ENCODE assay signal across 9 cellular contexts in the genomic region with DNA sequence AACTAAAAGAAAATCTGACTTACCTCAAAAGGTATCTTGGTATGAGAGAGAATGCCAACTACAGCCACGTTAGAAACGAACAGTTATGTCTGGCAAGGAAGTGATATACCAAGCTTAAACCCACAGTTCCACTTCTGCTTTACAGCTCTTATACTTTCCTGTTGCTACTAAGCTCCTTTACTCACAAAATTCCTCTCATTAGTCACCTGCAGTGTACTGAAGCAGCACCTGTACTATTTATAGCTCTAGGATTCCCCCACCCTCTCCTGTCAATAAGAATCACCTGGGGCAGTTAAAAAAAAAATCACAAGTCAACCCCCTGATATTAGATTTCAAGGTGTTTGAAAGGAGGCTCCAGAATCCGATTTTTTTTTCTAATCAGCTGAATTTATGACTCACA. TPM values are rescaled to one million over a fixed set of nuclear protein-coding genes. Genes with fewer than 3 reads are reported as not detected.
A peak's percentile ranks its signal among the peaks of the same experiment; 100 is the strongest.
DNase-seq lines count a peak whose midpoint lies in the region; ATAC-seq and TF ChIP-seq lines count a peak whose summit lies in the region.
"Had no signal": no experiment of that assay in that cellular context is flagged by ENCODE, and none has a peak within 500 bp of the region (broad histone marks: within the 10 kb centered on the region; RNA-seq: fewer than 3 reads in every experiment).

No MANE protein-coding gene starts in this region.

- H3K27me3 ChIP-seq in mononuclear cell (ENCODE audit: insufficient read depth, low read length) = peaks cover 40% of the 10 kb centered on the region
- peaks cover 0 to 55% (median 20%) of the 10 kb centered on the region in 9 donors for H3K27me3 ChIP-seq in heart left ventricle
- H3K27me3 ChIP-seq in ascending aorta = no peaks in the 10 kb centered on the region

- TF ChIP-seq POLR2A in heart left ventricle (IDR thresholded peaks at IDR 0.05) = no peak

- TF ChIP-seq CTCF in heart left ventricle (IDR thresholded peaks at IDR 0.05) (no peak), ascending aorta (IDR thresholded peaks at IDR 0.05) (no peak)

- H3K36me3 ChIP-seq in heart left ventricle = no peaks in the 10 kb centered on the region
- no peaks in the 10 kb centered on the region for H3K36me3 ChIP-seq in ascending aorta

- H3K27ac ChIP-seq in heart left ventricle (no peak overlapping the region), ascending aorta (no peak overlapping the region)

- DNase-seq in NOMO-1 (lab: John Stamatoyannopoulos, UW; ENCODE audit: unreplicated experiment in 2 of 2) = peak; percentile 64 to 89
- no peak for DNase-seq in heart left ventricle
- no peak for DNase-seq in activated gamma-delta T cell treated with Interleukin-2 at 50 U/mL for 16 hours
- no peak for DNase-seq in ascending aorta (ENCODE audit: low spot score in 2 of 2)
- no peak for DNase-seq in HuH-7.5 (ENCODE audit: low spot score)

- H3K4me3 ChIP-seq in mononuclear cell (ENCODE audit: low read length) (peak overlapping the region; percentile 1), heart left ventricle (peak overlapping the region in 1 of 12 donors; percentile 6), ascending aorta (no peak overlapping the region)
- H3K4me3 ChIP-seq: K562 had no signal

- ATAC-seq in GM18511 (IDR thresholded peaks at IDR 0.05; ENCODE audit: unreplicated experiment) (peak; percentile 81), HG02642 (IDR thresholded peaks at IDR 0.05; ENCODE audit: poor library complexity, unreplicated experiment) (peak; percentile 48), heart left ventricle (no peak)
- ATAC-seq: K562 had no signal

- H3K4me1 ChIP-seq in mononuclear cell (ENCODE audit: insufficient read depth, low read length) = peaks cover 31% of the 10 kb centered on the region
- H3K4me1 ChIP-seq in heart left ventricle = peaks cover 0 to 23% (median 8%) of the 10 kb centered on the region in 12 donors
- peaks cover 4 to 10% of the 10 kb centered on the region in 2 donors for H3K4me1 ChIP-seq in ascending aorta

- intact Hi-C loops in heart left ventricle (cut with DNase I) = loop anchor here in 1 of 10 donors (10.0 kb wide), 1 partner anchor 808 kb away; no protein-coding TSS in a partner anchor
- intact Hi-C loops in ascending aorta (cut with DNase I) = no loop called here

- 6 to 16% (median 14%) methylated on average over 3 of the region's 3 CpGs for WGBS in heart left ventricle, 4 donors

- H3K9me3 ChIP-seq in mononuclear cell (ENCODE audit: low read depth, low read length) (no peaks in the 10 kb centered on the region), heart left ventricle (no peaks in the 10 kb centered on the region), ascending aorta (no peaks in the 10 kb centered on the region)

RNA-seq across cellular contexts. Expression of a gene that starts 2.9 kb away (rescaled TPM):
- total RNA-seq in mononuclear cell (not detected), heart left ventricle (under 1 TPM in 4 of 9 donors, not detected in 5; 0.15 to 0.38 (median 0.32) TPM), ascending aorta (not detected)
- polyA plus RNA-seq in heart left ventricle = under 1 TPM in 1 of 2 donors, not detected in 1; 0.03 TPM
- total RNA-seq: K562 had no signal
- polyA plus RNA-seq: K562 had no signal

RNA-seq across cellular contexts. Expression of a gene that starts 44.7 kb away (rescaled TPM):
- total RNA-seq in mononuclear cell (0.84 TPM), heart left ventricle (1 to 10 TPM in 1 of 9 donors, not detected in 8; 1.1 TPM), ascending aorta (not detected)
- polyA plus RNA-seq in heart left ventricle = not detected

Comparison
In these comparisons a context has a peak if more than half of its experiments do, and no peak if none do; other contexts are left out.
1. ATAC-seq: peak in GM18511 (single experiment) and HG02642 (single experiment); none in heart left ventricle (0 of 4).
2. DNase-seq: peak in NOMO-1 (2 of 2); none in heart left ventricle (0 of 5), activated gamma-delta T cell treated with Interleukin-2 at 50 U/mL for 16 hours (single experiment), ascending aorta (0 of 2) and HuH-7.5 (single experiment).